Comparison of ENCODE assay signal across 1 cellular context in the genomic region with DNA sequence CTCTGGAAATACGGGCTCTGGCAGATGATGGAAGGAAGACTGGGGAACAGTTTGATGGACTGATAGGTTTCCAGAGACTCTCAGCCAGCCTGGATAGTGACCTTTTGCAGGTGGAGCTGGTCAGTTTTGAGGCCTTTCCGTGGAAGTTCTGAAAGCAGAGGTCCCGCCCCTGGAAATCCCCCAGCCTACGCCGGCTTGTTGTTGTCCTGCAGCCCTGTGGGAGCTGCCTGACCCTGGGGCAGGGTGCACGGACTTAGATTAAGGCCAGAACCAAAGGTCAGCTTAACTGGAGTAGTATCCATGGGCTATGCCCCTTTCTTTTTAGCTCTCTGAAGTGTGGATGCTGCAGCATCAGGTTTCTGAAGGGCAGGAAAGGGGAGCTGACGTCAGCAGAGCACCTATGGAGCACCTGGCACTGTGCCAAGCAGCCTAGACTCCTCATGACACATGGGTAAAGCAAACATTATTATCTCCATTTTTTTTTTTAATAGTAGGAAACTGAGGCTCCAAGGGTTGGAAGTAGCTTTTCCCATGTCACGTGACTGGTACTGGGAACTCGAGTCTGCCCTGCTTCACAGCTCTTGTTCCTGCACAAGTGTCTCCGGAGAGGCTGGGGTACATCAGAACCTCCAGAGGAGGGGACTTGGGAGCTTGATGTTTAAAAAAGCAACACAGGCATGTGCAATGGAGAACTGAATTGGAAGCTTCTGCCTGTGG.
A peak's percentile ranks its signal among the peaks of the same experiment; 100 is the strongest.
TF ChIP-seq lines count a peak whose summit lies in the region.

No MANE protein-coding gene starts in this region.

TF ChIP-seq in A549, 52 proteins besides CTCF, POLR2A, EP300 and RAD21 (continued from another document):
- TF ChIP-seq BHLHE40 (IDR thresholded peaks at IDR 0.05; ENCODE audit: low read depth, low read length) (peak; percentile 21; the same call in 1 of the 2 replicates), RFX5 (IDR thresholded peaks at IDR 0.05) (0 out of 2 replicates have a peak, but pooled peaks have one; percentile 11), ESRRA (IDR thresholded peaks at IDR 0.05; ENCODE audit: borderline replicate concordance, low read length) (0 out of 2 replicates have a peak, but pooled peaks have one; percentile 39), FOXS1 (CRISPR knock-in tag; IDR thresholded peaks at IDR 0.05) (0 out of 2 replicates have a peak, but pooled peaks have one; percentile 39), SMC3 (IDR thresholded peaks at IDR 0.05) (no peak), HOXA7 (CRISPR knock-in tag; IDR thresholded peaks at IDR 0.05) (peak; percentile 79), HOXB13 (CRISPR knock-in tag; IDR thresholded peaks at IDR 0.05; ENCODE audit: low read depth) (peak; percentile 89), GATA3 (IDR thresholded peaks at IDR 0.05; ENCODE audit: borderline replicate concordance) (peak; percentile 71; the same call in 1 of the 2 replicates), SREBF2 (IDR thresholded peaks at IDR 0.05) (no peak), ZSCAN20 (CRISPR knock-in tag; IDR thresholded peaks at IDR 0.05) (0 out of 2 replicates have a peak, but pooled peaks have one; percentile 32), MAFK (IDR thresholded peaks at IDR 0.05; ENCODE audit: partially characterized antibody) (peak; percentile 91), RARB (CRISPR knock-in tag; IDR thresholded peaks at IDR 0.05) (peak; percentile 36; the same call in 1 of the 2 replicates), FOSL2 (IDR thresholded peaks at IDR 0.05) (no peak), FOSL2 (CRISPR knock-in tag; IDR thresholded peaks at IDR 0.05) (peak; percentile 65), HEYL (CRISPR knock-in tag; IDR thresholded peaks at IDR 0.05) (0 out of 2 replicates have a peak, but pooled peaks have one; percentile 35), JUN (IDR thresholded peaks at IDR 0.05) (peak in 1 of 2 experiments; percentile 22; a peak in 1 of 5 replicates)
- TF ChIP-seq, protein P1, sequence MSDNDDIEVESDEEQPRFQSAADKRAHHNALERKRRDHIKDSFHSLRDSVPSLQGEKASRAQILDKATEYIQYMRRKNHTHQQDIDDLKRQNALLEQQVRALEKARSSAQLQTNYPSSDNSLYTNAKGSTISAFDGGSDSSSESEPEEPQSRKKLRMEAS (IDR thresholded peaks at IDR 0.05): peak; percentile 80; the same call in 1 of the 2 replicates
- TF ChIP-seq, protein P2, sequence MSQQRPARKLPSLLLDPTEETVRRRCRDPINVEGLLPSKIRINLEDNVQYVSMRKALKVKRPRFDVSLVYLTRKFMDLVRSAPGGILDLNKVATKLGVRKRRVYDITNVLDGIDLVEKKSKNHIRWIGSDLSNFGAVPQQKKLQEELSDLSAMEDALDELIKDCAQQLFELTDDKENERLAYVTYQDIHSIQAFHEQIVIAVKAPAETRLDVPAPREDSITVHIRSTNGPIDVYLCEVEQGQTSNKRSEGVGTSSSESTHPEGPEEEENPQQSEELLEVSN (IDR thresholded peaks at IDR 0.05; ENCODE audit: borderline replicate concordance, low read depth): peak; percentile 89
